ENCODE assay signal across 8 cellular contexts in genomic region chr12:117212563-117213190, GRCh38. TPM values are rescaled to one million over a fixed set of nuclear protein-coding genes. Genes with fewer than 3 reads are reported as not detected.
DNase-seq lines count a peak whose midpoint lies in the region; ATAC-seq, FAIRE-seq and TF ChIP-seq lines count a peak whose summit lies in the region.

No MANE protein-coding gene starts in this region.

- H3K27me3 Mint-ChIP-seq in activated B cell treated with CpG ODN at 0.5 μM for 24 hours = peaks cover 24% of the 10 kb centered on the region

- H3K9ac ChIP-seq in keratinocyte (ENCODE audit: control insufficient read depth, extremely low read depth, insufficient read depth, low read length) = no peak overlapping the region

- no peak overlapping the region for H3K4me2 ChIP-seq in keratinocyte (ENCODE audit: control insufficient read depth, extremely low read depth, insufficient read depth, low read depth, low read length)

- FAIRE-seq in keratinocyte (lab: Jason Lieb, UNC) = peak; percentile 76

- dilution Hi-C loops in keratinocyte (cut with MboI; ENCODE audit: extremely low pct_ligation_motif_present, low sequenced_read_pairs) = no loop called here

- no peaks in the 10 kb centered on the region for H3K4me1 Mint-ChIP-seq in activated B cell treated with CpG ODN at 0.5 μM for 24 hours

- no peaks in the 10 kb centered on the region for H3K9me1 ChIP-seq in keratinocyte (ENCODE audit: control insufficient read depth, extremely low read depth, insufficient read depth, low read length)

- CTCF ChIA-PET in activated B cell treated with CpG ODN at 0.5 μM for 24 hours (lab: Charles Lee) = interaction anchor here (0.9 kb wide), 2 partner anchors 637 to 646 kb away, joined by 3 read pairs; no protein-coding TSS in a partner anchor

- H4K20me1 ChIP-seq in keratinocyte (ENCODE audit: control insufficient read depth, extremely low read depth, insufficient read depth, low read length) = no peaks in the 10 kb centered on the region

- POLR2A ChIA-PET in activated B cell treated with CpG ODN at 0.5 μM for 24 hours (lab: Charles Lee) = no interaction called here

- H3K9me3 Mint-ChIP-seq in activated B cell treated with CpG ODN at 0.5 μM for 24 hours = no peaks in the 10 kb centered on the region

- no peak overlapping the region for H2AFZ ChIP-seq in keratinocyte (ENCODE audit: control insufficient read depth, low read length)

- peak; percentile 51 for DNase-seq in AG09319 (ENCODE audit: extremely low read depth, low read depth)
- peak; percentile 84 for DNase-seq in NCI-H2227 (lab: John Stamatoyannopoulos, UW; ENCODE audit: unreplicated experiment)
- peak; percentile 26 for DNase-seq in activated B cell treated with CpG ODN at 0.5 μM for 24 hours
- DNase-seq in cardiac fibroblast (ENCODE audit: low read depth in 2 of 2) = peak; percentile 85 to 87
- DNase-seq in keratinocyte (ENCODE audit: low read depth, low spot score) = no peak
- DNase-seq in stimulated activated CD4-positive, alpha-beta T cell treated with anti-CD3 and anti-CD28 coated beads, Interleukin-2, amount 100 ng/mL, for 4 hours (ENCODE audit: low read depth) = peak; percentile 28
- DNase-seq in posterior vena cava (ENCODE audit: low spot score) = no peak

- H3K36me3 ChIP-seq in keratinocyte (ENCODE audit: control insufficient read depth in 2 of 2, extremely low read depth in 1 of 2, insufficient read depth in 2 of 2, low read length in 2 of 2) = peaks cover 0 to 14% of the 10 kb centered on the region in 2 experiments

- peak; percentile 44 for ATAC-seq in GM19463 (IDR thresholded peaks at IDR 0.05; ENCODE audit: unreplicated experiment)
- ATAC-seq in activated B cell treated with CpG ODN at 0.5 μM for 24 hours (ENCODE audit: low read depth) = peak; percentile 54

- no peaks in the 10 kb centered on the region for H3K9me3 ChIP-seq in keratinocyte (ENCODE audit: control insufficient read depth, low read depth, low read length)

- H3K27ac ChIP-seq in keratinocyte (ENCODE audit: control insufficient read depth, insufficient read depth, low read length) = no peak overlapping the region

- intact Hi-C loops in activated B cell treated with CpG ODN at 0.5 μM for 24 hours (cut with micrococcal nuclease) = loop anchor here (1.0 kb wide), 4 partner anchors 187 to 638 kb away; no protein-coding TSS in a partner anchor
- intact Hi-C loops in posterior vena cava (cut with DNase I) = loop anchor here in 1 of 2 donors (5.0 kb wide), 1 partner anchor 625 kb away; no protein-coding TSS in a partner anchor

- H3K36me3 Mint-ChIP-seq in activated B cell treated with CpG ODN at 0.5 μM for 24 hours (ENCODE audit: low read depth) = no peaks in the 10 kb centered on the region

- TF ChIP-seq CTCF in AG09319 (IDR thresholded peaks at IDR 0.05; ENCODE audit: low read depth, low read length) (peak; percentile 96), activated B cell treated with CpG ODN at 0.5 μM for 24 hours (IDR thresholded peaks at IDR 0.05) (peak; percentile 92), cardiac fibroblast (IDR thresholded peaks at IDR 0.05; ENCODE audit: low read depth, low read length) (peak; percentile 91), keratinocyte (optimal IDR thresholded peaks at IDR 0.05 in 1 of 3, IDR thresholded peaks at IDR 0.05 in 1 of 3, conservative IDR thresholded peaks at IDR 0.05 in 1 of 3; ENCODE audit: extremely low read depth in 1 of 3, insufficient read depth in 2 of 3, low read length in 3 of 3) (peak; percentile 79 to 93 (median 85))

- no peak overlapping the region for H3K27ac Mint-ChIP-seq in activated B cell treated with CpG ODN at 0.5 μM for 24 hours

- H3K4me3 Mint-ChIP-seq in activated B cell treated with CpG ODN at 0.5 μM for 24 hours = no peak overlapping the region

- H3K4me1 ChIP-seq in keratinocyte (ENCODE audit: control insufficient read depth, extremely low read depth, insufficient read depth, low read length) = no peaks in the 10 kb centered on the region

- H3K79me2 ChIP-seq in keratinocyte (ENCODE audit: control insufficient read depth, insufficient read depth, low read length) = no peaks in the 10 kb centered on the region

- H3K4me3 ChIP-seq in cardiac fibroblast (replicated peaks in 1 of 2; ENCODE audit: low read depth in 2 of 2, low read length in 2 of 2) (no peak overlapping the region), keratinocyte (ENCODE audit: control insufficient read depth in 2 of 3, extremely low read depth in 1 of 3, insufficient read depth in 2 of 3, low read depth in 1 of 3, low read length in 3 of 3) (no peak overlapping the region)

- no peaks in the 10 kb centered on the region for H3K27me3 ChIP-seq in keratinocyte (ENCODE audit: control insufficient read depth, extremely low read depth, insufficient read depth, low read length)

RNA-seq across cellular contexts. Expression of gene FBXO21, which starts 22.4 kb away (rescaled TPM):
- 35.9 and 41.5 TPM in 2 replicates for total RNA-seq in activated B cell treated with CpG ODN at 0.5 μM for 24 hours
- 21.9 to 28.3 TPM (median 23.3 TPM) in 3 replicates for polyA plus RNA-seq in keratinocyte
- 10.6 TPM for polyA plus RNA-seq in keratinocyte (2011; ENCODE audit: low read depth)
- 17.4 and 19.4 TPM in 2 replicates for polyA plus RNA-seq in keratinocyte (2011; cell fraction: cytosol; rRNA removed)
- polyA plus RNA-seq in keratinocyte (2011; cell fraction: nucleus; rRNA removed) = 19.8 and 24.7 TPM in 2 replicates
- polyA plus RNA-seq in keratinocyte (2012; ENCODE audit: low replicate concordance) = 12.7 and 18.4 TPM in 2 replicates
- polyA minus RNA-seq in keratinocyte = 31.6 to 50.7 TPM (median 36.1 TPM) in 3 replicates
- polyA minus RNA-seq in keratinocyte (2011; cell fraction: cytosol; rRNA and poly(A)+ RNA removed) = 56.6 TPM
- 31.3 and 41.0 TPM in 2 replicates for polyA minus RNA-seq in keratinocyte (2011; cell fraction: nucleus; rRNA and poly(A)+ RNA removed)
- 10 to 100 TPM; 25.8 to 28.4 TPM for total RNA-seq in posterior vena cava

Comparison
In these comparisons a context has a peak if more than half of its experiments do, and no peak if none do; other contexts are left out.
1. DNase-seq: peak in AG09319 (single experiment), NCI-H2227 (single experiment), activated B cell treated with CpG ODN at 0.5 μM for 24 hours (single experiment), cardiac fibroblast (2 of 2) and stimulated activated CD4-positive, alpha-beta T cell treated with anti-CD3 and anti-CD28 coated beads, Interleukin-2, amount 100 ng/mL, for 4 hours (single experiment); none in keratinocyte (single experiment) and posterior vena cava (single experiment).
2. Peak in every context shown above with its lines, with median percentiles within 50 percentile points of each other: CTCF ChIP-seq.